Comparison of ENCODE assay signal across 35 cellular contexts in genomic region chr11:90555477-90555876, GRCh38.
"Had no signal": no experiment of that assay in that cellular context is flagged by ENCODE, and none has a peak within 500 bp of the region (broad histone marks: within the 10 kb centered on the region; RNA-seq: fewer than 3 reads in every experiment).

No MANE protein-coding gene starts in this region.

- DNase-seq: Karpas-422, Kasumi-1, KBM-7, KG1, MG63, MM.1S, MV-4-11, NCI-H1048, NCI-H1092, NCI-H1092 treated with DMSO at 0.1 percent for 48 hours, NCI-H1105, NCI-H1105 treated with DMSO at 0.1 percent for 48 hours, NCI-H1417, NCI-H1417 treated with DMSO at 0.1 percent for 48 hours, NCI-H1436, NCI-H1436 treated with DMSO at 0.1 percent for 48 hours, NCI-H146, NCI-H1694, NCI-H1694 treated with DMSO at 0.1 percent for 48 hours, NCI-H187, NCI-H187 treated with DMSO at 0.1 percent for 48 hours, NCI-H1930, NCI-H2029, NCI-H2029 treated with DMSO at 0.1 percent for 48 hours, NCI-H2081, NCI-H2081 treated with DMSO at 0.1 percent for 48 hours, NCI-H2107, NCI-H2171, NCI-H2171 treated with DMSO at 0.1 percent for 48 hours, NCI-H2227 treated with DMSO at 0.1 percent for 48 hours, NCI-H226, NCI-H345, NCI-H446, NCI-H446 treated with DMSO at 0.1 percent for 48 hours had no signal

- H3K36me3 ChIP-seq: MG63 had no signal

- H3K4me3 ChIP-seq: MG63 had no signal

- H3K27me3 ChIP-seq: MG63 had no signal

- H3K9me3 ChIP-seq: MG63 had no signal

- H3K4me2 ChIP-seq: KMS-11 had no signal

- H3K27ac ChIP-seq: KMS-11 had no signal

- H3K9ac ChIP-seq: KMS-11 had no signal
